In the genomic region with DNA sequence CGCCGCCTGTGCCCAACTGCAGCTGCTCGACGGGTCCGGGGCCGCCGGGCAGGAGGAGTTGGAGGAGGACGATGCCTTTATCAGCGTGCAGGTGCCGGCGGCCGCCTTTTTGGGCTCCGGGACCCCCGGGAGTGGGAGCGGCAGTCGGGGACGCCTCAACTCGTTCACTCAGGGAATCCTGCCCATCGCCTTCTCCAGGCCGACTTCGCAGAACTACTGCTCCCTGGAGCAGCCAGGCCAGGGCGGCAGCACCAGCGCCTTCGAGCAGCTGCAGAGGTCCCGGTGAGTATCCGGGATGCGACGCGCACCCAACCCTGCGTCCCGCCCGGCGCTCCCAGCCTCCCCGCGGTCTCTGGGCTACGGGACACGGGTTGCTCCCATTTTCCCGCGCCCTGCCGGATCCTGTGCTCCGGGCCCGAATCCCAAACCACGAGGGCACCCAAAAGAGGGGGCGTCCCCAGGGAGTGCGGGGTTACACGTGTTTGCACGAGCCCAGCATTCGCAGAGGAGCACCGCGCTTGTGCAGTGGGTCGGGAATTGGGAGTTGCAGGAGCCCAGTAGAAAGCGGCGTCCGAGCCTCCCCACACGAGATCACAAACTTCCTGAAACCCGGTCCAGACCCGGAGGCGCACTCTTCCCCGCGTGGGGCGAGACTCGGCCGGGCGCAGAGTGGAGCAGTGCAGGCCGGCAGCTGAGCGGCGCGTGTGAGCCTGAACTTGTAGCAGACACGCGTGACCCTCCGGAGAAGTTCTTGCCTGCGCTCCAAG, we compare ENCODE assay signal across 8 cellular contexts. TPM values are rescaled to one million over a fixed set of nuclear protein-coding genes. Genes with fewer than 3 reads are reported as not detected.
DNase-seq lines count a peak whose midpoint lies in the region; ATAC-seq and TF ChIP-seq lines count a peak whose summit lies in the region.

No MANE protein-coding gene starts in this region.

- H2AFZ ChIP-seq in GM23338 = 0 out of 2 replicates have a peak overlapping the region, but pooled peaks have one; percentile 81

- TF ChIP-seq CTCF in GM23338 (conservative IDR thresholded peaks at IDR 0.05; ENCODE audit: low read depth in 2 of 2) (no peak), dorsolateral prefrontal cortex (IDR thresholded peaks at IDR 0.05 in 54 of 56, conservative IDR thresholded peaks at IDR 0.05 in 2 of 56; ENCODE audit: low read depth in 1 of 56, partially characterized antibody in 56 of 56) (peak in 2 of 56 donors; percentile 8 to 11), lung (IDR thresholded peaks at IDR 0.05; ENCODE audit: control extremely low read depth, extremely low read depth) (no peak)

- H3K27me3 ChIP-seq in GM23338 (ENCODE audit: insufficient read depth) (peaks cover 22% of the 10 kb centered on the region), dorsolateral prefrontal cortex (peaks cover 0 to 42% (median 4%) of the 10 kb centered on the region in 45 donors), lung (ENCODE audit: control insufficient read depth, insufficient read depth) (no peaks in the 10 kb centered on the region)

- 2 to 3% methylated on average over 64 to 72 of the region's 72 CpGs for WGBS in lung, 2 donors

- no peak overlapping the region for H3K27ac Mint-ChIP-seq in GM23338

- no peaks in the 10 kb centered on the region for H3K9me2 ChIP-seq in GM23338 (ENCODE audit: insufficient read depth)

- peak; percentile 10 for ATAC-seq in GM23338
- ATAC-seq in lung (ENCODE audit: insufficient read depth, low FRiP score) = peak; percentile 30
- ATAC-seq in HG02884 (IDR thresholded peaks at IDR 0.05; ENCODE audit: unreplicated experiment) = no peak
- no peak for ATAC-seq in GM21786 (IDR thresholded peaks at IDR 0.05; ENCODE audit: unreplicated experiment)

- H3K4me2 ChIP-seq in GM23338 = peak overlapping the region; percentile 78

- peaks cover 27% of the 10 kb centered on the region for H3K27me3 Mint-ChIP-seq in GM23338 (ENCODE audit: insufficient read depth, low read depth, poor library complexity)

- H3K27ac ChIP-seq in GM23338 (ENCODE audit: low read depth) = no peak overlapping the region
- peak overlapping the region in 56 of 59 donors; percentile 23 to 93 (median 80) for H3K27ac ChIP-seq in dorsolateral prefrontal cortex
- H3K27ac ChIP-seq in lung (ENCODE audit: low read depth in 1 of 2, low read length in 1 of 2) = peak overlapping the region in 1 of 2 donors; percentile 70
- H3K27ac ChIP-seq in substantia nigra (ENCODE audit: low read depth, low read length, poor library complexity, severe bottlenecking) = peak overlapping the region; percentile 45

- H3K9me3 Mint-ChIP-seq in GM23338 = no peaks in the 10 kb centered on the region

- H4K20me1 ChIP-seq in GM23338 (replicated peaks; ENCODE audit: insufficient read depth) = peaks cover 9% of the 10 kb centered on the region; the same call in 1 of the 2 replicates

- peak overlapping the region; percentile 81 for H3K4me3 Mint-ChIP-seq in GM23338

- H3K4me1 Mint-ChIP-seq in GM23338 = peaks cover 54% of the 10 kb centered on the region

- intact Hi-C loops in dorsolateral prefrontal cortex (cut with DNase I) = loop anchor here in 1 of 2 donors (5.0 kb wide), 2 partner anchors 101 to 366 kb away; a partner anchor contains a TSS

- H3K9me3 ChIP-seq in lung (ENCODE audit: control insufficient read depth in 2 of 2, insufficient read depth in 1 of 2, low read length in 1 of 2) = no peaks in the 10 kb centered on the region

- H3K36me3 ChIP-seq in GM23338 (ENCODE audit: insufficient read depth) (no peaks in the 10 kb centered on the region; the same call in 1 of the 2 replicates), lung (ENCODE audit: control insufficient read depth in 2 of 2, insufficient read depth in 2 of 2, low read length in 2 of 2) (no peaks in the 10 kb centered on the region)

- H3K4me3 ChIP-seq in GM23338 (peak overlapping the region; percentile 60), dorsolateral prefrontal cortex (peak overlapping the region; percentile 36 to 81 (median 67)), lung (peak overlapping the region; percentile 76)

- peaks cover 8% of the 10 kb centered on the region for H3F3A ChIP-seq in GM23338 (replicated peaks; ENCODE audit: low read depth)

- DNase-seq in COR-L47 (lab: John Stamatoyannopoulos, UW) = peak; percentile 23
- peak; percentile 56 for DNase-seq in GM23338 (ENCODE audit: low spot score)
- DNase-seq in RPMI7951 (ENCODE audit: low read depth) = peak; percentile 32
- DNase-seq in dorsolateral prefrontal cortex = peak in 3 of 10 donors; percentile 6 to 51 (median 26)
- DNase-seq in lung (ENCODE audit: low spot score) = peak; percentile 36
- peak in 10 of 49 donors; percentile 17 to 45 (median 32) for DNase-seq in substantia nigra (lab: John Stamatoyannopoulos, UW)

- H3K36me3 Mint-ChIP-seq in GM23338 (ENCODE audit: low read depth) = peaks cover 8% of the 10 kb centered on the region; the same call in 2 of the 3 replicates

- H3K79me2 ChIP-seq in GM23338 (replicated peaks; ENCODE audit: insufficient read depth) = peaks cover 53% of the 10 kb centered on the region

- H3K4me1 ChIP-seq in GM23338 (ENCODE audit: insufficient read depth) (peaks cover 37% of the 10 kb centered on the region), lung (ENCODE audit: control insufficient read depth in 2 of 2, insufficient read depth in 2 of 2, low read length in 2 of 2) (peaks cover 2 to 12% of the 10 kb centered on the region in 2 donors)

TF ChIP-seq in GM23338, 12 proteins besides CTCF, POLR2A, EP300 and RAD21:
- TF ChIP-seq CREB1 (CRISPR knock-in tag; IDR thresholded peaks at IDR 0.05; ENCODE audit: low read depth) (no peak), JUNB (IDR thresholded peaks at IDR 0.05; ENCODE audit: unreplicated experiment) (no peak), EZH2 (IDR thresholded peaks at IDR 0.05; ENCODE audit: low read depth, unreplicated experiment) (peak; percentile 7), STAT1 (IDR thresholded peaks at IDR 0.05; ENCODE audit: unreplicated experiment) (no peak)

RNA-seq across cellular contexts. Expression of a gene that starts 1.2 kb away (rescaled TPM):
- 8.8 and 12.4 TPM in 2 replicates for total RNA-seq in GM23338 (2014; rRNA removed; shearing (Covaris generic))
- 2.6 and 3.4 TPM in 2 replicates for polyA plus RNA-seq in GM23338 (2016; fragmentation: Nextera tagmentation; extraction: Ambion mirVana)
- 0.88 and 1.9 TPM in 2 replicates for total RNA-seq in RPMI7951 (2014; rRNA removed; shearing (Covaris generic))
- total RNA-seq in dorsolateral prefrontal cortex = 100 to 1,000 TPM in 9 of 120 experiments, 10 to 100 TPM in 111; 16.0 to 158 (median 62.6) TPM
- 10 to 100 TPM; 19.2 to 32.6 TPM for total RNA-seq in lung
- 10 to 100 TPM in 1 of 2 donors, 1 to 10 TPM in 1; 4.2 to 10.3 TPM for polyA plus RNA-seq in lung

Comparison
In these comparisons a context has a peak if more than half of its experiments do, and no peak if none do; other contexts are left out.
1. ATAC-seq: peak in GM23338 (single experiment) and lung (single experiment); none in HG02884 (single experiment) and GM21786 (single experiment).
2. Peak in every context shown above with its lines, with median percentiles within 50 percentile points of each other: H3K4me3 ChIP-seq.